Comparison of ENCODE assay signal across 20 cellular contexts in the genomic region with DNA sequence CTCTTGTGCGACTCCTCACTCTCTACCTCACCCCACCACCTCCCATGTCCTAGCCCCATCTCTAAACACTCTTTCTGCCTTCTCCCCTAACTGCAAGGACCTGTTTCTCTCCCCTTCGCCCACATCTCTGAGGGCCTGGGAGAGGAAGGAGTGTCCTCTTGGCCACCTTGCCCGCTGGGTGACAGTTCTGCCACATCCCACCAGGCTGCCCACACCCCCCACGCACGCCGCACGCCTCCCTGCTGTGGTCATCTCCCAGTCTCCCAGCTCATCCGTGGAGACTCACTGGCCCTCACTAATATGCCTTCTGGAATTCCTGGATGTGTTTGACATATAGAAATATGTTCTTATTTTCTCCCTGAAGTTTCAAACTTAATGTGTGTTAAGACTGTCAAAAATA. TPM values are rescaled to one million over a fixed set of nuclear protein-coding genes. Genes with fewer than 3 reads are reported as not detected.
A peak's percentile ranks its signal among the peaks of the same experiment; 100 is the strongest.
DNase-seq lines count a peak whose midpoint lies in the region; TF ChIP-seq lines count a peak whose summit lies in the region.
"Had no signal": no experiment of that assay in that cellular context is flagged by ENCODE, and none has a peak within 500 bp of the region (broad histone marks: within the 10 kb centered on the region; RNA-seq: fewer than 3 reads in every experiment).

No MANE protein-coding gene starts in this region.

- H3K36me3 Mint-ChIP-seq in MCF 10A (ENCODE audit: insufficient read depth, unreplicated experiment): peaks cover 16% of the 10 kb centered on the region
- peaks cover 25% of the 10 kb centered on the region for H3K36me3 Mint-ChIP-seq in endothelial cell (ENCODE audit: low read depth, unreplicated experiment)
- peaks cover 57% of the 10 kb centered on the region for H3K36me3 Mint-ChIP-seq in nephron progenitor cell (ENCODE audit: low read depth)
- H3K36me3 Mint-ChIP-seq in activated CD4-positive, alpha-beta memory T cell treated with anti-CD3 and anti-CD28 coated beads, Interleukin-2, amount 10 ng/mL, durations not matched to agents 7 days and 5 days (ENCODE audit: low read depth): peaks cover 3% of the 10 kb centered on the region
- H3K36me3 Mint-ChIP-seq: CD8-positive, alpha-beta memory T cell; IgD-negative memory B cell had no signal

- 91% methylated on average over 7 of the region's 8 CpGs for WGBS in mammary epithelial cell (ENCODE audit: low coverage, missing lambda C conversion rate)

- in situ Hi-C loops in mammary epithelial cell (cut with MboI; ENCODE audit: low sequenced_read_pairs in 2 of 2): no loop called here
- in situ Hi-C loops in KBM-7 (cut with MboI; ENCODE audit: low pct_unique_long_range_greater_than_20kb, low sequenced_read_pairs): no loop called here

- TF ChIP-seq CTCF in MCF 10A (IDR thresholded peaks at IDR 0.05; ENCODE audit: unreplicated experiment): no peak
- no peak for TF ChIP-seq CTCF in mammary epithelial cell (conservative IDR thresholded peaks at IDR 0.05 in 1 of 2, IDR thresholded peaks at IDR 0.05 in 1 of 2; ENCODE audit: extremely low read depth in 1 of 2, insufficient read depth in 1 of 2, low read depth in 1 of 2, low read length in 2 of 2)
- no peak for TF ChIP-seq CTCF in endothelial cell (IDR thresholded peaks at IDR 0.05; ENCODE audit: unreplicated experiment)
- TF ChIP-seq CTCF in nephron progenitor cell (IDR thresholded peaks at IDR 0.05): no peak

- no peak overlapping the region for H3K27ac ChIP-seq in mammary epithelial cell (ENCODE audit: insufficient read depth, low read depth, low read length)
- H3K27ac ChIP-seq: 22Rv1 had no signal

- BruUV-seq in MCF 10A (replicated peaks; lab: Mats Ljungman, UMichigan) (no TSS peak), mammary epithelial cell (replicated peaks; lab: Mats Ljungman, UMichigan) (no TSS peak)

- POLR2A ChIA-PET in MCF 10A (lab: Yijun Ruan, JAX): interaction anchor here (0.6 to 1.0 kb wide), 2 partner anchors 15 to 276 kb away, joined by 3 read pairs; no protein-coding TSS in a partner anchor
- POLR2A ChIA-PET in activated CD4-positive, alpha-beta memory T cell treated with anti-CD3 and anti-CD28 coated beads, Interleukin-2, amount 10 ng/mL, durations not matched to agents 7 days and 5 days (lab: Charles Lee): no interaction called here

- no peak overlapping the region for H3K9ac ChIP-seq in mammary epithelial cell (ENCODE audit: insufficient read depth, low read length)

- CTCF ChIA-PET in MCF 10A (lab: Yijun Ruan, JAX): no interaction called here
- CTCF ChIA-PET in mammary epithelial cell (lab: Charles Lee; ENCODE audit: low non-redundant PET): no interaction called here
- CTCF ChIA-PET in activated CD4-positive, alpha-beta memory T cell treated with anti-CD3 and anti-CD28 coated beads, Interleukin-2, amount 10 ng/mL, durations not matched to agents 7 days and 5 days (lab: Charles Lee): no interaction called here

- H3K27ac Mint-ChIP-seq in MCF 10A (ENCODE audit: low read depth, unreplicated experiment): peak overlapping the region; percentile 59
- H3K27ac Mint-ChIP-seq in endothelial cell (ENCODE audit: unreplicated experiment): no peak overlapping the region
- H3K27ac Mint-ChIP-seq in nephron progenitor cell: peak overlapping the region; percentile 44
- H3K27ac Mint-ChIP-seq in activated CD4-positive, alpha-beta memory T cell treated with anti-CD3 and anti-CD28 coated beads, Interleukin-2, amount 10 ng/mL, durations not matched to agents 7 days and 5 days: no peak overlapping the region
- H3K27ac Mint-ChIP-seq: IgD-negative memory B cell had no signal

- H3K9me3 ChIP-seq in mammary epithelial cell (replicated peaks; ENCODE audit: insufficient read depth, low read length): no peaks in the 10 kb centered on the region
- H3K9me3 ChIP-seq: BE2C had no signal

- H3K9me3 Mint-ChIP-seq in MCF 10A (ENCODE audit: unreplicated experiment) (peaks cover 6% of the 10 kb centered on the region), endothelial cell (ENCODE audit: unreplicated experiment) (no peaks in the 10 kb centered on the region), nephron progenitor cell (peaks cover 41% of the 10 kb centered on the region)
- no peaks in the 10 kb centered on the region for H3K9me3 Mint-ChIP-seq in activated CD4-positive, alpha-beta memory T cell treated with anti-CD3 and anti-CD28 coated beads, Interleukin-2, amount 10 ng/mL, durations not matched to agents 7 days and 5 days
- H3K9me3 Mint-ChIP-seq: CD8-positive, alpha-beta memory T cell had no signal

- H3K4me1 Mint-ChIP-seq in MCF 10A (ENCODE audit: insufficient read depth, unreplicated experiment) (peaks cover 13% of the 10 kb centered on the region), endothelial cell (ENCODE audit: unreplicated experiment) (peaks cover 52% of the 10 kb centered on the region), nephron progenitor cell (peaks cover 17% of the 10 kb centered on the region)
- H3K4me1 Mint-ChIP-seq in activated CD4-positive, alpha-beta memory T cell treated with anti-CD3 and anti-CD28 coated beads, Interleukin-2, amount 10 ng/mL, durations not matched to agents 7 days and 5 days: peaks cover 10% of the 10 kb centered on the region

- DNase-seq in MCF 10A (ENCODE audit: unreplicated experiment): no peak
- DNase-seq in mammary epithelial cell: no peak
- no peak for DNase-seq in endothelial cell (ENCODE audit: low spot score)
- no peak for DNase-seq in nephron progenitor cell
- DNase-seq in KBM-7: no peak
- no peak for DNase-seq in T-helper 1 cell
- no peak for DNase-seq in activated CD4-positive, alpha-beta memory T cell treated with anti-CD3 and anti-CD28 coated beads, Interleukin-2, amount 10 ng/mL, durations not matched to agents 7 days and 5 days
- DNase-seq in NCI-H187 treated with DMSO at 0.1 percent for 48 hours (lab: John Stamatoyannopoulos, UW): no peak
- DNase-seq: BE2C; CD8-positive, alpha-beta memory T cell; GDM1; H7; NCI-H1417; NCI-H1930; NCI-H446; NCI-H748 treated with DMSO at 0.1 percent for 48 hours; OCI-M1 had no signal

- dilution Hi-C loops in mammary epithelial cell (cut with HindIII; ENCODE audit: low sequenced_read_pairs): no loop called here

- intact Hi-C loops in MCF 10A (cut with micrococcal nuclease) (no loop called here), mammary epithelial cell (cut with micrococcal nuclease) (no loop called here)

- no peaks in the 10 kb centered on the region for H3K27me3 Mint-ChIP-seq in MCF 10A (ENCODE audit: insufficient read depth, unreplicated experiment)
- H3K27me3 Mint-ChIP-seq in endothelial cell (ENCODE audit: unreplicated experiment): peaks cover 9% of the 10 kb centered on the region
- no peaks in the 10 kb centered on the region for H3K27me3 Mint-ChIP-seq in nephron progenitor cell (ENCODE audit: low read depth, poor library complexity)
- no peaks in the 10 kb centered on the region for H3K27me3 Mint-ChIP-seq in activated CD4-positive, alpha-beta memory T cell treated with anti-CD3 and anti-CD28 coated beads, Interleukin-2, amount 10 ng/mL, durations not matched to agents 7 days and 5 days

- no peak overlapping the region for H3K4me2 ChIP-seq in mammary epithelial cell (ENCODE audit: insufficient read depth, low read depth, low read length)

- no peaks in the 10 kb centered on the region for H3K4me1 ChIP-seq in mammary epithelial cell (ENCODE audit: insufficient read depth, low read length)
- H3K4me1 ChIP-seq: BE2C had no signal

- no peak overlapping the region for H3K4me3 Mint-ChIP-seq in MCF 10A (ENCODE audit: unreplicated experiment)
- H3K4me3 Mint-ChIP-seq in endothelial cell (ENCODE audit: unreplicated experiment): peak overlapping the region; percentile 1
- H3K4me3 Mint-ChIP-seq in nephron progenitor cell: peak overlapping the region; percentile 18
- H3K4me3 Mint-ChIP-seq in activated CD4-positive, alpha-beta memory T cell treated with anti-CD3 and anti-CD28 coated beads, Interleukin-2, amount 10 ng/mL, durations not matched to agents 7 days and 5 days: no peak overlapping the region
- H3K4me3 Mint-ChIP-seq: CD8-positive, alpha-beta memory T cell had no signal

- H3K4me3 ChIP-seq in mammary epithelial cell (replicated peaks in 1 of 3; ENCODE audit: insufficient read depth in 1 of 3, low read depth in 2 of 3, low read length in 3 of 3): no peak overlapping the region
- H3K4me3 ChIP-seq: GM12878 had no signal

- H4K20me1 ChIP-seq in mammary epithelial cell (ENCODE audit: insufficient read depth, low read length): no peaks in the 10 kb centered on the region

- no peak overlapping the region for H2AFZ ChIP-seq in mammary epithelial cell (ENCODE audit: low read depth, low read length)

- no peaks in the 10 kb centered on the region for H3K79me2 ChIP-seq in mammary epithelial cell (ENCODE audit: insufficient read depth, low read length)

- H3K27me3 ChIP-seq in mammary epithelial cell (ENCODE audit: insufficient read depth, low read length): no peaks in the 10 kb centered on the region

- H3K36me3 ChIP-seq in mammary epithelial cell (ENCODE audit: insufficient read depth, low read length): no peaks in the 10 kb centered on the region
- H3K36me3 ChIP-seq: BE2C had no signal

RNA-seq across cellular contexts. Expression of a gene that starts 48.5 kb away (rescaled TPM):
- total RNA-seq in MCF 10A (2022): 68.2 and 71.3 TPM in 2 replicates
- 10 to 100 TPM; 28.4 to 48.7 TPM for total RNA-seq in mammary epithelial cell
- polyA plus RNA-seq in mammary epithelial cell: 3.3 TPM
- polyA minus RNA-seq in mammary epithelial cell: 10.9 TPM
- total RNA-seq in endothelial cell (ENCODE audit: unreplicated experiment): 164 TPM
- 10 to 100 TPM; 13.9 to 14.2 TPM for total RNA-seq in activated CD4-positive, alpha-beta memory T cell treated with anti-CD3 and anti-CD28 coated beads, Interleukin-2, amount 10 ng/mL, durations not matched to agents 7 days and 5 days

Comparison
In these comparisons a context has a peak if more than half of its experiments do, and no peak if none do; other contexts are left out.
1. H3K27ac Mint-ChIP-seq: peak in MCF 10A (single experiment) and nephron progenitor cell (single experiment); none in endothelial cell (single experiment) and activated CD4-positive, alpha-beta memory T cell treated with anti-CD3 and anti-CD28 coated beads, Interleukin-2, amount 10 ng/mL, durations not matched to agents 7 days and 5 days (single experiment).
2. H3K4me3 Mint-ChIP-seq: peak in endothelial cell (single experiment) and nephron progenitor cell (single experiment); none in MCF 10A (single experiment) and activated CD4-positive, alpha-beta memory T cell treated with anti-CD3 and anti-CD28 coated beads, Interleukin-2, amount 10 ng/mL, durations not matched to agents 7 days and 5 days (single experiment).